ENCODE assay signal across 1 cellular context in the genomic region with DNA sequence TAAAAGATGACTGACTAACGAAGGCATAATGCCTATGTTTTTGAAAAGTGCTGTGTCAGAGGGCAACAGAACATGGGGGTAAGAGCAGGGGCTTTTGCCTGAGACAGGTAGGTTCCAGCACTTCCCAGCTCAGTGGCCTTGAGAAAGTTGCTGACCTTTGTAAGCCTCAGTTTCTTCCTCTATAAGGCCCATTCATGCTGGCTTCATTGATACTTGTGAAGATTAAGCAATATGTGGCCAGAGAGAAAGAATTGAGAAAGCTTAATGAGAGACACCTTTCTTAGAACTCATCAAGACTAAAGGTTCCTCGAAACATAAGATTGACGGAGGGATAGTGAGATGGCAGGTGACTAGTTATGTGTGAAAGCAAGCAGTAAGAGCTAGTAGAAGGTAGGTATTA.
TF ChIP-seq lines count a peak whose summit lies in the region.

No MANE protein-coding gene starts in this region.

TF ChIP-seq in K562, 482 proteins besides CTCF, POLR2A, EP300 and RAD21:
- TF ChIP-seq POLR2B (IDR thresholded peaks at IDR 0.05; ENCODE audit: low read depth, partially characterized antibody) (no peak), SMAD3 (CRISPR knock-in tag; conservative IDR thresholded peaks at IDR 0.05) (no peak), THRAP3 (IDR thresholded peaks at IDR 0.05; ENCODE audit: borderline replicate concordance) (no peak), GTF2F1 (IDR thresholded peaks at IDR 0.05; ENCODE audit: low read depth, low read length) (no peak), HNRNPK (IDR thresholded peaks at IDR 0.05; ENCODE audit: low read depth, low read length, poor library complexity, severe bottlenecking) (no peak), NFE2 (IDR thresholded peaks at IDR 0.05; ENCODE audit: low read depth) (0 out of 2 replicates have a peak, but pooled peaks have one; percentile 16), ZNF316 (IDR thresholded peaks at IDR 0.05) (0 out of 2 replicates have a peak, but pooled peaks have one; percentile 16)
- TF ChIP-seq, protein P1, sequence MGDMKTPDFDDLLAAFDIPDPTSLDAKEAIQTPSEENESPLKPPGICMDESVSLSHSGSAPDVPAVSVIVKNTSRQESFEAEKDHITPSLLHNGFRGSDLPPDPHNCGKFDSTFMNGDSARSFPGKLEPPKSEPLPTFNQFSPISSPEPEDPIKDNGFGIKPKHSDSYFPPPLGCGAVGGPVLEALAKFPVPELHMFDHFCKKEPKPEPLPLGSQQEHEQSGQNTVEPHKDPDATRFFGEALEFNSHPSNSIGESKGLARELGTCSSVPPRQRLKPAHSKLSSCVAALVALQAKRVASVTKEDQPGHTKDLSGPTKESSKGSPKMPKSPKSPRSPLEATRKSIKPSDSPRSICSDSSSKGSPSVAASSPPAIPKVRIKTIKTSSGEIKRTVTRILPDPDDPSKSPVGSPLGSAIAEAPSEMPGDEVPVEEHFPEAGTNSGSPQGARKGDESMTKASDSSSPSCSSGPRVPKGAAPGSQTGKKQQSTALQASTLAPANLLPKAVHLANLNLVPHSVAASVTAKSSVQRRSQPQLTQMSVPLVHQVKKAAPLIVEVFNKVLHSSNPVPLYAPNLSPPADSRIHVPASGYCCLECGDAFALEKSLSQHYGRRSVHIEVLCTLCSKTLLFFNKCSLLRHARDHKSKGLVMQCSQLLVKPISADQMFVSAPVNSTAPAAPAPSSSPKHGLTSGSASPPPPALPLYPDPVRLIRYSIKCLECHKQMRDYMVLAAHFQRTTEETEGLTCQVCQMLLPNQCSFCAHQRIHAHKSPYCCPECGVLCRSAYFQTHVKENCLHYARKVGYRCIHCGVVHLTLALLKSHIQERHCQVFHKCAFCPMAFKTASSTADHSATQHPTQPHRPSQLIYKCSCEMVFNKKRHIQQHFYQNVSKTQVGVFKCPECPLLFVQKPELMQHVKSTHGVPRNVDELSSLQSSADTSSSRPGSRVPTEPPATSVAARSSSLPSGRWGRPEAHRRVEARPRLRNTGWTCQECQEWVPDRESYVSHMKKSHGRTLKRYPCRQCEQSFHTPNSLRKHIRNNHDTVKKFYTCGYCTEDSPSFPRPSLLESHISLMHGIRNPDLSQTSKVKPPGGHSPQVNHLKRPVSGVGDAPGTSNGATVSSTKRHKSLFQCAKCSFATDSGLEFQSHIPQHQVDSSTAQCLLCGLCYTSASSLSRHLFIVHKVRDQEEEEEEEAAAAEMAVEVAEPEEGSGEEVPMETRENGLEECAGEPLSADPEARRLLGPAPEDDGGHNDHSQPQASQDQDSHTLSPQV (IDR thresholded peaks at IDR 0.05) = no peak
- TF ChIP-seq, protein P2, sequence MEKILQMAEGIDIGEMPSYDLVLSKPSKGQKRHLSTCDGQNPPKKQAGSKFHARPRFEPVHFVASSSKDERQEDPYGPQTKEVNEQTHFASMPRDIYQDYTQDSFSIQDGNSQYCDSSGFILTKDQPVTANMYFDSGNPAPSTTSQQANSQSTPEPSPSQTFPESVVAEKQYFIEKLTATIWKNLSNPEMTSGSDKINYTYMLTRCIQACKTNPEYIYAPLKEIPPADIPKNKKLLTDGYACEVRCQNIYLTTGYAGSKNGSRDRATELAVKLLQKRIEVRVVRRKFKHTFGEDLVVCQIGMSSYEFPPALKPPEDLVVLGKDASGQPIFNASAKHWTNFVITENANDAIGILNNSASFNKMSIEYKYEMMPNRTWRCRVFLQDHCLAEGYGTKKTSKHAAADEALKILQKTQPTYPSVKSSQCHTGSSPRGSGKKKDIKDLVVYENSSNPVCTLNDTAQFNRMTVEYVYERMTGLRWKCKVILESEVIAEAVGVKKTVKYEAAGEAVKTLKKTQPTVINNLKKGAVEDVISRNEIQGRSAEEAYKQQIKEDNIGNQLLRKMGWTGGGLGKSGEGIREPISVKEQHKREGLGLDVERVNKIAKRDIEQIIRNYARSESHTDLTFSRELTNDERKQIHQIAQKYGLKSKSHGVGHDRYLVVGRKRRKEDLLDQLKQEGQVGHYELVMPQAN (IDR thresholded peaks at IDR 0.05; ENCODE audit: borderline replicate concordance) = no peak
TF ChIP-seq in K562: peak in this region for 2.
